In the genomic region with DNA sequence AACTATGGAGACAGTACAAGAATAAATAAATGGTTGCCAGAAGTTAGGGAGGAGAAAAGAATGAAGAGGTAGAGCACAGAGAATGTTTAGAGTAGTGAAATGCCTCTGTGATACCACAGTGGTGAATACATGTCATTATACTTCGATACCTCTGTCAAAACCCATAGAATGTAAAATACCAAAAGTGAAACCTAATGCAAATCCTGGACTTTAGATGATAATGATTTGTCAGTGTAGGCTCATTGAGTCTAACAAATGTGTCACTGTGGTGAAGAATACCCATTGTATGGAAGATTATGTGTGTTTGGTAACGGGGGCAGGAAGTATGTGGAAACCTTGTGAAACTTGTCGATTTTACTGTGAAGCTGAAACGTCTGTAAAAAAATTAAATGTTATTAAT, we compare ENCODE assay signal across 33 cellular contexts.
"Had no signal": no experiment of that assay in that cellular context is flagged by ENCODE, and none has a peak within 500 bp of the region (broad histone marks: within the 10 kb centered on the region; RNA-seq: fewer than 3 reads in every experiment).

No MANE protein-coding gene starts in this region.

- FAIRE-seq: endometrium, endothelial cell of umbilical vein had no signal

- H3K4me1 ChIP-seq: ascending aorta, breast epithelium, colonic mucosa, esophagus squamous epithelium, gastroesophageal sphincter had no signal

- H3K27me3 Mint-ChIP-seq: activated CD4-positive, alpha-beta memory T cell treated with anti-CD3 and anti-CD28 coated beads for 36 hours; activated CD4-positive, alpha-beta T cell treated with anti-CD3 and anti-CD28 coated beads for 36 hours; activated CD4-positive, alpha-beta T cell treated with anti-CD3 and anti-CD28 coated beads, Interleukin-2, amount 10 ng/mL, durations not matched to agents 24 days and 14 days; activated naive CD4-positive, alpha-beta T cell treated with anti-CD3 and anti-CD28 coated beads, Interleukin-2, amount 10 ng/mL, durations not matched to agents 7 days and 5 days; activated naive CD8-positive, alpha-beta T cell treated with anti-CD3 and anti-CD28 coated beads, Interleukin-2, amount 10 ng/mL, durations not matched to agents 7 days and 5 days; activated T-cell treated with anti-CD3 and anti-CD28 coated beads, Interleukin-2, amount 50 U/mL, for 24 hours; brain; T-helper 17 cell had no signal

- H3K4me3 ChIP-seq: ascending aorta, breast epithelium, cardiac muscle cell, colonic mucosa, esophagus squamous epithelium, gastroesophageal sphincter had no signal

- DNase-seq: activated CD4-positive, alpha-beta memory T cell treated with anti-CD3 and anti-CD28 coated beads for 36 hours; activated CD4-positive, alpha-beta T cell treated with anti-CD3 and anti-CD28 coated beads for 36 hours; activated CD4-positive, alpha-beta T cell treated with anti-CD3 and anti-CD28 coated beads, Interleukin-2, amount 10 ng/mL, durations not matched to agents 24 days and 14 days; activated CD4-positive, CD25-positive, alpha-beta regulatory T cell; activated CD4-positive, CD25-positive, alpha-beta regulatory T cell treated with anti-CD3 and anti-CD28 coated beads, Interleukin-2, amount 50 U/mL, for 72 hours; activated CD8-positive, alpha-beta memory T cell treated with anti-CD3 and anti-CD28 coated beads, Interleukin-2, amount 50 U/mL, for 48 hours; activated CD8-positive, alpha-beta T cell treated with anti-CD3 and anti-CD28 coated beads, Interleukin-2, amount 10 ng/mL, durations not matched to agents 7 days and 5 days; activated gamma-delta T cell; activated naive CD4-positive, alpha-beta T cell; activated naive CD4-positive, alpha-beta T cell treated with anti-CD3 and anti-CD28 coated beads, Interleukin-2, amount 10 ng/mL, durations not matched to agents 7 days and 5 days; activated naive CD8-positive, alpha-beta T cell treated with anti-CD3 and anti-CD28 coated beads, Interleukin-2, amount 10 ng/mL, durations not matched to agents 7 days and 5 days; activated T-cell treated with anti-CD3 and anti-CD28 coated beads for 4 hours; activated T-cell treated with anti-CD3 and anti-CD28 coated beads, Interleukin-2, amount 50 U/mL, for 24 hours; activated T-cell treated with anti-CD3 and anti-CD28 coated beads, Interleukin-2, amount 50 U/mL, for 72 hours; central memory CD4-positive, alpha-beta T cell; cerebellar nuclear complex; colonic mucosa; effector CD8-positive, alpha-beta T cell; esophagus squamous epithelium; foreskin melanocyte; T-helper 1 cell; T-helper 17 cell; T1000 had no signal

- H3K4me1 Mint-ChIP-seq: activated CD4-positive, alpha-beta T cell treated with anti-CD3 and anti-CD28 coated beads for 36 hours; activated CD4-positive, alpha-beta T cell treated with anti-CD3 and anti-CD28 coated beads, Interleukin-2, amount 10 ng/mL, durations not matched to agents 24 days and 14 days; activated naive CD4-positive, alpha-beta T cell treated with anti-CD3 and anti-CD28 coated beads, Interleukin-2, amount 10 ng/mL, durations not matched to agents 7 days and 5 days; activated naive CD8-positive, alpha-beta T cell treated with anti-CD3 and anti-CD28 coated beads, Interleukin-2, amount 10 ng/mL, durations not matched to agents 7 days and 5 days; brain; T-helper 17 cell had no signal

- H3K36me3 Mint-ChIP-seq: activated CD4-positive, alpha-beta memory T cell treated with anti-CD3 and anti-CD28 coated beads for 36 hours; activated naive CD4-positive, alpha-beta T cell treated with anti-CD3 and anti-CD28 coated beads, Interleukin-2, amount 10 ng/mL, durations not matched to agents 7 days and 5 days; activated naive CD8-positive, alpha-beta T cell treated with anti-CD3 and anti-CD28 coated beads, Interleukin-2, amount 10 ng/mL, durations not matched to agents 7 days and 5 days; brain had no signal

- H3K36me3 ChIP-seq: ascending aorta, breast epithelium, cardiac muscle cell, colonic mucosa, esophagus squamous epithelium, gastroesophageal sphincter had no signal

- H3K4me3 Mint-ChIP-seq: activated CD4-positive, alpha-beta memory T cell treated with anti-CD3 and anti-CD28 coated beads for 36 hours; activated CD4-positive, alpha-beta T cell treated with anti-CD3 and anti-CD28 coated beads for 36 hours; activated CD4-positive, alpha-beta T cell treated with anti-CD3 and anti-CD28 coated beads, Interleukin-2, amount 10 ng/mL, durations not matched to agents 24 days and 14 days; activated CD8-positive, alpha-beta T cell treated with anti-CD3 and anti-CD28 coated beads, Interleukin-2, amount 10 ng/mL, durations not matched to agents 7 days and 5 days; activated naive CD4-positive, alpha-beta T cell treated with anti-CD3 and anti-CD28 coated beads, Interleukin-2, amount 10 ng/mL, durations not matched to agents 7 days and 5 days; activated naive CD8-positive, alpha-beta T cell treated with anti-CD3 and anti-CD28 coated beads, Interleukin-2, amount 10 ng/mL, durations not matched to agents 7 days and 5 days; activated T-cell treated with anti-CD3 and anti-CD28 coated beads, Interleukin-2, amount 50 U/mL, for 24 hours; activated T-cell treated with anti-CD3 and anti-CD28 coated beads, Interleukin-2, amount 50 U/mL, for 72 hours; brain; T-helper 17 cell; T-helper 2 cell treated with Interferon-gamma antibody and Interleukin-4, amounts not matched to agents 5 μg/mL and 100 μg/mL, for 36 hours had no signal

- H3K27ac Mint-ChIP-seq: activated CD4-positive, alpha-beta memory T cell treated with anti-CD3 and anti-CD28 coated beads for 36 hours; activated CD4-positive, alpha-beta T cell treated with anti-CD3 and anti-CD28 coated beads for 36 hours; activated CD4-positive, alpha-beta T cell treated with anti-CD3 and anti-CD28 coated beads, Interleukin-2, amount 10 ng/mL, durations not matched to agents 24 days and 14 days; activated CD8-positive, alpha-beta T cell treated with anti-CD3 and anti-CD28 coated beads, Interleukin-2, amount 10 ng/mL, durations not matched to agents 7 days and 5 days; activated naive CD4-positive, alpha-beta T cell treated with anti-CD3 and anti-CD28 coated beads, Interleukin-2, amount 10 ng/mL, durations not matched to agents 7 days and 5 days; activated naive CD4-positive, alpha-beta T cell treated with anti-CD3 and anti-CD28 coated beads, Interleukin-2, amount 50 U/mL, for 72 hours; activated naive CD8-positive, alpha-beta T cell treated with anti-CD3 and anti-CD28 coated beads, Interleukin-2, amount 10 ng/mL, durations not matched to agents 7 days and 5 days; activated T-cell treated with anti-CD3 and anti-CD28 coated beads, Interleukin-2, amount 50 U/mL, for 24 hours; activated T-cell treated with anti-CD3 and anti-CD28 coated beads, Interleukin-2, amount 50 U/mL, for 72 hours; brain; T-helper 17 cell; T-helper 2 cell treated with Interferon-gamma antibody and Interleukin-4, amounts not matched to agents 5 μg/mL and 100 μg/mL, for 36 hours had no signal

- H3K9me3 ChIP-seq: ascending aorta, colonic mucosa had no signal

- H3K27me3 ChIP-seq: ascending aorta, breast epithelium, cardiac muscle cell, colonic mucosa, esophagus squamous epithelium, gastroesophageal sphincter had no signal

- ATAC-seq: activated CD4-positive, alpha-beta T cell treated with anti-CD3 and anti-CD28 coated beads for 36 hours; activated CD8-positive, alpha-beta T cell treated with anti-CD3 and anti-CD28 coated beads, Interleukin-2, amount 10 ng/mL, durations not matched to agents 7 days and 5 days; activated naive CD4-positive, alpha-beta T cell treated with anti-CD3 and anti-CD28 coated beads, Interleukin-2, amount 50 U/mL, for 72 hours; activated T-cell treated with anti-CD3 and anti-CD28 coated beads, Interleukin-2, amount 50 U/mL, for 72 hours; gastroesophageal sphincter; T-helper 17 cell had no signal

- H3K27ac ChIP-seq: ascending aorta, breast epithelium, cardiac muscle cell, colonic mucosa, epithelial cell of prostate, esophagus squamous epithelium, gastroesophageal sphincter had no signal
